ENCODE assay signal across 9 cellular contexts in the genomic region with DNA sequence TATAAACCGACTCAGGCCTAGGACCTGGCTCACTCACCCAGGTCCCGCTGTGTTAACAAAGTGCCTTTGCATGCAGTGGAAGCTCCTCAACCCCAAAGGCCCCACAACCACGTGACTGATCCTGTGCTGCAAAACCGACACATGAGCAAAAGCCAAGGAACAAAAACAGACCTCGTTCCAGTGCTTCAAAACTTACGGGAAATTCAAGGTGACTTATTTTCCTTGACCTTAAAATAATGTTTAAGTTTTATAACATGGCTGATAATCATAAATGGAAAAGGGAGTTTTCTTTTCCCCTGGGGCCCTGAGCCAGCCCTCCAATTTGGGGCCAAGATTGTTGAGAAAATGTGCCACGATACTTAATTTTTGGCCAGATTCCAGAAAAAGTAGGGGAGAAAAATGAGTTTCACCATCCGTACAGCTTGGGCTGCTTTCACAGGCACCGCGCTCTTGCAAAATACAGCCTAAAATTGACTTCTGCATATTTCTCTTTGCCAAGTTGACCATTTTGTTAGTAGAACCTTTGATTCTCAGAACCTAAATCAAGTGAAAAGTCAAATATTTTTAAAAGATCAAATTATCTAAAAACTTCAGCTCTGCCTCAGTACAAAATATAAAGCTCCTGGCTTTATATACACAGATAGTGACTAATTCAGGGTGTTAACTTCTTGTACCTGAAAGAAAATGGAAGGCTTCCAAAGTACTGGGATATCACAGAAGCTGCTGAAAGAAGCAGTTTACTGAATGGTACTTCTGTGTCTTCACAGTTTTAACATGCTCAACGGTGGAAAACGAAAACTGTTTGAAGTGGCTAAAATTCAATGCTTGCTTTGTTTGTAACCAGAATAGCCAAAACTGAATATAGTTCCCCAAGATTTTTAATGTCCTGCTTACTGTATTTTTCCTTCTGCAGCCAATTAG.
DNase-seq lines count a peak whose midpoint lies in the region; ATAC-seq, FAIRE-seq and TF ChIP-seq lines count a peak whose summit lies in the region.
"Had no signal": no experiment of that assay in that cellular context is flagged by ENCODE, and none has a peak within 500 bp of the region (broad histone marks: within the 10 kb centered on the region; RNA-seq: fewer than 3 reads in every experiment).

No MANE protein-coding gene starts in this region.

- H3K4me1 Mint-ChIP-seq in stimulated activated effector memory CD8-positive, alpha-beta T cell treated with anti-CD3 and anti-CD28 coated beads, Interleukin-12 subunit alpha, Interleukin-12 subunit beta, amount 100 ng/mL, for 72 hours, result no peaks in the 10 kb centered on the region

- no peak overlapping the region for H2AFZ ChIP-seq in endothelial cell of umbilical vein (ENCODE audit: low read depth, low read length)

- DNase-seq in RPMI8226, result peak; percentile 87
- peak; percentile 78 for DNase-seq in endothelial cell of umbilical vein (ENCODE audit: low read depth, low spot score)
- peak; percentile 52 for DNase-seq in lung (ENCODE audit: low spot score)
- DNase-seq in tibial artery, result peak; percentile 72 to 89
- no peak for DNase-seq in SK-N-DZ (ENCODE audit: low spot score)
- DNase-seq in stimulated activated effector memory CD8-positive, alpha-beta T cell treated with anti-CD3 and anti-CD28 coated beads, Interleukin-12 subunit alpha, Interleukin-12 subunit beta, amount 100 ng/mL, for 72 hours (ENCODE audit: low spot score in 2 of 2), result no peak
- no peak for DNase-seq in amniotic stem cell (lab: John Stamatoyannopoulos, UW)

- H3K27me3 ChIP-seq in endothelial cell of umbilical vein (ENCODE audit: control insufficient read depth in 2 of 2, insufficient read depth in 2 of 2, low read length in 2 of 2), result no peaks in the 10 kb centered on the region
- H3K27me3 ChIP-seq in lung (ENCODE audit: control insufficient read depth, insufficient read depth), result no peaks in the 10 kb centered on the region
- H3K27me3 ChIP-seq in tibial artery, result no peaks in the 10 kb centered on the region

- H3K4me3 ChIP-seq in endothelial cell of umbilical vein (replicated peaks in 1 of 3; ENCODE audit: insufficient read depth in 1 of 3, low read depth in 1 of 3, low read length in 3 of 3), result no peak overlapping the region
- H3K4me3 ChIP-seq in lung, result no peak overlapping the region
- H3K4me3 ChIP-seq in tibial artery, result peak overlapping the region; percentile 15 to 17

- H3K9me1 ChIP-seq in endothelial cell of umbilical vein (replicated peaks; ENCODE audit: control insufficient read depth, extremely low read depth, insufficient read depth, low read length), result no peaks in the 10 kb centered on the region

- no peaks in the 10 kb centered on the region for H3K36me3 Mint-ChIP-seq in stimulated activated effector memory CD8-positive, alpha-beta T cell treated with anti-CD3 and anti-CD28 coated beads, Interleukin-12 subunit alpha, Interleukin-12 subunit beta, amount 100 ng/mL, for 72 hours

- TF ChIP-seq POLR2A in endothelial cell of umbilical vein (IDR thresholded peaks at IDR 0.05; ENCODE audit: low read depth, low read length), result no peak

- ATAC-seq in lung (ENCODE audit: insufficient read depth, low FRiP score), result peak; percentile 27
- no peak for ATAC-seq in stimulated activated effector memory CD8-positive, alpha-beta T cell treated with anti-CD3 and anti-CD28 coated beads, Interleukin-12 subunit alpha, Interleukin-12 subunit beta, amount 100 ng/mL, for 72 hours
- ATAC-seq in HG02571 (IDR thresholded peaks at IDR 0.05; ENCODE audit: unreplicated experiment), result no peak

- BruUV-seq in endothelial cell of umbilical vein (replicated peaks; lab: Mats Ljungman, UMichigan), result no TSS peak

- no peak overlapping the region for H3K27ac Mint-ChIP-seq in stimulated activated effector memory CD8-positive, alpha-beta T cell treated with anti-CD3 and anti-CD28 coated beads, Interleukin-12 subunit alpha, Interleukin-12 subunit beta, amount 100 ng/mL, for 72 hours

- TF ChIP-seq CTCF in endothelial cell of umbilical vein (IDR thresholded peaks at IDR 0.05; ENCODE audit: extremely low read depth in 1 of 2, insufficient read depth in 1 of 2, low read depth in 1 of 2, low read length in 2 of 2), result no peak
- TF ChIP-seq CTCF in lung (IDR thresholded peaks at IDR 0.05; ENCODE audit: control extremely low read depth, extremely low read depth), result no peak
- TF ChIP-seq CTCF in tibial artery (IDR thresholded peaks at IDR 0.05), result no peak

- POLR2A ChIA-PET in endothelial cell of umbilical vein (lab: Charles Lee), result no interaction called here

- peaks cover 3% of the 10 kb centered on the region for H3K9me3 Mint-ChIP-seq in stimulated activated effector memory CD8-positive, alpha-beta T cell treated with anti-CD3 and anti-CD28 coated beads, Interleukin-12 subunit alpha, Interleukin-12 subunit beta, amount 100 ng/mL, for 72 hours

- no peak overlapping the region for H3K4me3 Mint-ChIP-seq in stimulated activated effector memory CD8-positive, alpha-beta T cell treated with anti-CD3 and anti-CD28 coated beads, Interleukin-12 subunit alpha, Interleukin-12 subunit beta, amount 100 ng/mL, for 72 hours

- peak overlapping the region; percentile 45 for H3K27ac ChIP-seq in endothelial cell of umbilical vein (ENCODE audit: insufficient read depth, low read depth, low read length)
- H3K27ac ChIP-seq in lung (ENCODE audit: low read depth in 1 of 2, low read length in 1 of 2), result peak overlapping the region; percentile 1 to 86
- peak overlapping the region; percentile 60 to 61 for H3K27ac ChIP-seq in tibial artery

- H3K36me3 ChIP-seq in endothelial cell of umbilical vein (ENCODE audit: control insufficient read depth in 2 of 2, extremely low read depth in 1 of 2, insufficient read depth in 2 of 2, low read length in 2 of 2) (no peaks in the 10 kb centered on the region), lung (ENCODE audit: control insufficient read depth in 2 of 2, insufficient read depth in 2 of 2, low read length in 2 of 2) (peaks cover 0 to 1% of the 10 kb centered on the region in 2 donors), tibial artery (no peaks in the 10 kb centered on the region)

- 45 to 57% methylated on average over 12 of the region's 12 CpGs for WGBS in lung, 2 donors

- CTCF ChIA-PET in endothelial cell of umbilical vein (lab: Charles Lee), result interaction anchor here (0.8 to 2.1 kb wide), 10 partner anchors 10 to 197 kb away, joined by 3 to 5 read pairs (median 3); no protein-coding TSS in a partner anchor

- H3K9me3 ChIP-seq in endothelial cell of umbilical vein (replicated peaks; ENCODE audit: control insufficient read depth, insufficient read depth, low read length), result no peaks in the 10 kb centered on the region
- no peaks in the 10 kb centered on the region for H3K9me3 ChIP-seq in lung (ENCODE audit: control insufficient read depth in 2 of 2, insufficient read depth in 1 of 2, low read length in 1 of 2)
- no peaks in the 10 kb centered on the region for H3K9me3 ChIP-seq in tibial artery

- no peaks in the 10 kb centered on the region for H4K20me1 ChIP-seq in endothelial cell of umbilical vein (replicated peaks; ENCODE audit: control insufficient read depth, extremely low read depth, insufficient read depth, low read length)

- intact Hi-C loops in endothelial cell of umbilical vein (cut with micrococcal nuclease) (loop anchor here (1.0 kb wide), 1 partner anchor 35 kb away; no protein-coding TSS in a partner anchor), tibial artery (cut with DNase I; ENCODE audit: low total_unique reads) (no loop called here)

- FAIRE-seq in endothelial cell of umbilical vein (lab: Jason Lieb, UNC), result peak; percentile 55
- FAIRE-seq: GM18507 had no signal

- H3K79me2 ChIP-seq in endothelial cell of umbilical vein (ENCODE audit: control insufficient read depth, insufficient read depth, low read length), result peaks cover 80% of the 10 kb centered on the region

- H3K4me2 ChIP-seq in endothelial cell of umbilical vein (ENCODE audit: insufficient read depth, low read length), result peak overlapping the region; percentile 49

- dilution Hi-C loops in endothelial cell of umbilical vein (cut with MboI; ENCODE audit: extremely low pct_ligation_motif_present, low sequenced_read_pairs), result no loop called here

- H3K4me1 ChIP-seq in endothelial cell of umbilical vein (ENCODE audit: control insufficient read depth, extremely low read depth, insufficient read depth, low read length), result peaks cover 14% of the 10 kb centered on the region
- H3K4me1 ChIP-seq in lung (ENCODE audit: control insufficient read depth in 2 of 2, insufficient read depth in 2 of 2, low read length in 2 of 2), result peaks cover 3% of the 10 kb centered on the region in 2 donors
- peaks cover 0 to 76% (median 40%) of the 10 kb centered on the region in 4 donors for H3K4me1 ChIP-seq in tibial artery

- H3K9ac ChIP-seq in endothelial cell of umbilical vein (replicated peaks; ENCODE audit: extremely low read depth, insufficient read depth, low read length), result no peak overlapping the region

TF ChIP-seq in endothelial cell of umbilical vein, 7 proteins besides CTCF, POLR2A, EP300 and RAD21:
- no peak for TF ChIP-seq GATA2 (IDR thresholded peaks at IDR 0.05; ENCODE audit: insufficient read depth, insufficient read length, low read depth, low read length)
- TF ChIP-seq, protein P1, sequence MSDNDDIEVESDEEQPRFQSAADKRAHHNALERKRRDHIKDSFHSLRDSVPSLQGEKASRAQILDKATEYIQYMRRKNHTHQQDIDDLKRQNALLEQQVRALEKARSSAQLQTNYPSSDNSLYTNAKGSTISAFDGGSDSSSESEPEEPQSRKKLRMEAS (IDR thresholded peaks at IDR 0.05; ENCODE audit: insufficient read depth, insufficient read length), result peak; percentile 22
- no peak for TF ChIP-seq JUN (IDR thresholded peaks at IDR 0.05; ENCODE audit: borderline replicate concordance, insufficient read depth, insufficient read length, low read depth)
- no peak for TF ChIP-seq FOS (IDR thresholded peaks at IDR 0.05; ENCODE audit: borderline replicate concordance, insufficient read depth, low read length)

Comparison
In these comparisons a context has a peak if more than half of its experiments do, and no peak if none do; other contexts are left out.
1. DNase-seq: peak in RPMI8226 (single experiment), endothelial cell of umbilical vein (single experiment), lung (single experiment) and tibial artery (2 of 2); none in SK-N-DZ (single experiment), stimulated activated effector memory CD8-positive, alpha-beta T cell treated with anti-CD3 and anti-CD28 coated beads, Interleukin-12 subunit alpha, Interleukin-12 subunit beta, amount 100 ng/mL, for 72 hours (0 of 2) and amniotic stem cell (single experiment).
2. H3K4me3 ChIP-seq: peak in tibial artery (2 of 2); none in endothelial cell of umbilical vein (0 of 3) and lung (single experiment).
3. Peak in every context shown above with its lines, with median percentiles within 50 percentile points of each other: H3K27ac ChIP-seq.